In the genomic region with DNA sequence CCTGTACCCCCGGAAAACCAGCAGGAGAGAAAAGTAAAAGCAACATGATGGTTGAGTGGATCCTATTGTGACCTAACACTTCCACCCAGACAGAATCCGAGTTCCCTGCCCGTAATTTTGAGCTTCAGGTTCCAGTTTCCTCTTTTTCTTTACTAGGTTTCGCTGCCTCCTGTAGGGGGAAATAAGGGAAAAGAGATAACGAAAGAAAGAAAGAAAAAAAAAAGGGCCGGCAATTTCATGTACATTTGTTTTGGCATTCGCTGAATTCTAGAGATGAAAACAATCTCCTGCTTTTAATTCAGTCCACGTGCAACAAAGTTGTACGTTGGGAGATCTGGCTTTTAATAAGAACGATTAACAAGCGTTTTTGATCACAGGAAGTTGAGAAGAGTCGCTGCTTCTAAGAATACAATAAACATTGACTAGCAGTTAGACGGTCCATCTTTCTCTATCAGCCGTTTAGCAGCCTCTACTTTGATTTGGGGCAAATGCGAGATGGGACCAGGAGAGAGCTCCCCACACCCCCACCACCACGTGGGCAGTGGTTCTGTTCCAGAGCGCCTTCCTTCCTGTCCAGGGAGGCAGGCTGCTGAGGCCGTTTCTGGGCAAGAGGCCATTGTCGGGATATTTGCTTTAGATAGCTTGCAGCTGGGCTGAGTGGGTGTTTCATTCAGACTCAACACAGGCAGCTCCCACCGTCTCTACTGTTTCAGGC, we compare ENCODE assay signal across 8 cellular contexts.
A peak's percentile ranks its signal among the peaks of the same experiment; 100 is the strongest.
DNase-seq lines count a peak whose midpoint lies in the region; ATAC-seq, FAIRE-seq and TF ChIP-seq lines count a peak whose summit lies in the region.

No MANE protein-coding gene starts in this region.

- H3K27me3 ChIP-seq in AG04450 (ENCODE audit: control insufficient read depth, insufficient read depth, low read length): no peaks in the 10 kb centered on the region
- H3K27me3 ChIP-seq in ovary: no peaks in the 10 kb centered on the region

- TF ChIP-seq CTCF in AG04450 (IDR thresholded peaks at IDR 0.05; ENCODE audit: low read depth, low read length) (peak; percentile 41), HFF-Myc (IDR thresholded peaks at IDR 0.05; ENCODE audit: low read depth, low read length, missing control alignments) (peak; percentile 11), fibroblast of villous mesenchyme (IDR thresholded peaks at IDR 0.05; ENCODE audit: insufficient read depth, low read depth, low read length) (peak; percentile 26), ovary (IDR thresholded peaks at IDR 0.05) (peak in 1 of 3 donors; percentile 9)

- intact Hi-C loops in ovary (cut with DNase I): loop anchor here in 1 of 4 donors (5.0 kb wide), 1 partner anchor 318 kb away; no protein-coding TSS in a partner anchor

- DNase-seq in AG04450 (ENCODE audit: low read depth, low spot score): peak; percentile 93
- DNase-seq in HFF-Myc (ENCODE audit: extremely low read depth, low read depth): peak; percentile 78
- DNase-seq in activated CD4-positive, alpha-beta T cell treated with anti-CD3 and anti-CD28 coated beads, Interleukin-2, amount 50 U/mL, for 48 hours: peak; percentile 31 to 48
- DNase-seq in fibroblast of villous mesenchyme (ENCODE audit: low read depth): peak; percentile 83
- DNase-seq in ovary: peak; percentile 86 to 94 (median 90)
- DNase-seq in urothelium cell line (ENCODE audit: low spot score): no peak

- H3K27ac ChIP-seq in AG04450 (ENCODE audit: low read depth, low read length) (peak overlapping the region; percentile 91), ovary (peak overlapping the region; percentile 20 to 67)

- peaks cover 23% of the 10 kb centered on the region for H3K4me1 ChIP-seq in ovary (ENCODE audit: insufficient read depth)

- H3K9me3 ChIP-seq in AG04450 (ENCODE audit: control insufficient read depth, insufficient read depth, low read length) (no peaks in the 10 kb centered on the region), ovary (no peaks in the 10 kb centered on the region)

- CTCF ChIA-PET in AG04450 (lab: Charles Lee): interaction anchor here (0.6 to 1.9 kb wide), 12 partner anchors 20 to 864 kb away, joined by 3 to 11 read pairs (median 4); no protein-coding TSS in a partner anchor

- no peak for TF ChIP-seq EP300 in ovary (IDR thresholded peaks at IDR 0.05)

- H3K4me3 ChIP-seq in AG04450 (ENCODE audit: low read depth, low read length) (peak overlapping the region; percentile 14), HFF-Myc (replicated peaks; ENCODE audit: low read depth, low read length) (no peak overlapping the region), fibroblast of villous mesenchyme (ENCODE audit: low read depth, low read length) (no peak overlapping the region), ovary (peak overlapping the region; percentile 21)

- no peak for ATAC-seq in HG03565 (IDR thresholded peaks at IDR 0.05; ENCODE audit: unreplicated experiment)
- no peak for ATAC-seq in HG03045 (IDR thresholded peaks at IDR 0.05; ENCODE audit: unreplicated experiment)

- no peak for TF ChIP-seq POLR2A in ovary (IDR thresholded peaks at IDR 0.05)

- WGBS in ovary, 3 donors: 2 to 5% (median 2%) methylated on average over 20 of the region's 20 CpGs

- no peak for FAIRE-seq in urothelium cell line (lab: Jason Lieb, UNC)

- POLR2A ChIA-PET in AG04450 (lab: Yijun Ruan, JAX): interaction anchor here (0.6 to 1.8 kb wide), 9 partner anchors 27 to 459 kb away, joined by 3 to 11 read pairs (median 4); no protein-coding TSS in a partner anchor

- H3K36me3 ChIP-seq in ovary: no peaks in the 10 kb centered on the region

Comparison
In these comparisons a context has a peak if more than half of its experiments do, and no peak if none do; other contexts are left out.
1. H3K4me3 ChIP-seq: peak in AG04450 (single experiment) and ovary (single experiment); none in HFF-Myc (single experiment) and fibroblast of villous mesenchyme (single experiment).